8 cellular contexts compared by ENCODE assay signal in genomic region chr12:12713932-12714275, GRCh38. TPM values are rescaled to one million over a fixed set of nuclear protein-coding genes. Genes with fewer than 3 reads are reported as not detected.
DNase-seq lines count a peak whose midpoint lies in the region; ATAC-seq and TF ChIP-seq lines count a peak whose summit lies in the region.

No MANE protein-coding gene starts in this region.

- H3K4me3 ChIP-seq in A673 (ENCODE audit: low read depth, low read length, poor library complexity, severe bottlenecking) (peak overlapping the region; percentile 23), HUES48 (ENCODE audit: low read depth, low read length) (peak overlapping the region; percentile 39)

- POLR2A ChIA-PET in A673 (lab: Charles Lee; ENCODE audit: low non-redundant PET) = no interaction called here

- H3K9me3 Mint-ChIP-seq in nephron = no peaks in the 10 kb centered on the region

- no peak overlapping the region for H3K9ac ChIP-seq in HUES48 (ENCODE audit: low read depth, low read length)

- H3K27ac Mint-ChIP-seq in nephron = peak overlapping the region; percentile 81 to 89 (median 81)

- DNase-seq in A673 (ENCODE audit: low spot score) = no peak
- DNase-seq in caudate nucleus (lab: John Stamatoyannopoulos, UW) = no peak
- DNase-seq in NCI-H774 (lab: John Stamatoyannopoulos, UW) = no peak
- DNase-seq in T1000 (lab: John Stamatoyannopoulos, UW) = no peak
- no peak for DNase-seq in sciatic nerve (ENCODE audit: low spot score)

- H3K27ac ChIP-seq in A673 (ENCODE audit: low read depth, low read length, poor library complexity, severe bottlenecking) (peak overlapping the region; percentile 28), HUES48 (ENCODE audit: low read depth, low read length) (no peak overlapping the region), caudate nucleus (ENCODE audit: low read depth, low read length) (peak overlapping the region; percentile 99)

- intact Hi-C loops in A673 (cut with micrococcal nuclease; ENCODE audit: unreplicated experiment) = no loop called here
- intact Hi-C loops in sciatic nerve (cut with DNase I) = no loop called here

- ATAC-seq in GM21526 (IDR thresholded peaks at IDR 0.05; ENCODE audit: low FRiP score, unreplicated experiment) (no peak), sciatic nerve (no peak)

- H3K4me1 Mint-ChIP-seq in nephron = peaks cover 37% of the 10 kb centered on the region

- H3K4me1 ChIP-seq in A673 (ENCODE audit: insufficient read depth, low read length, poor library complexity, severe bottlenecking) = peaks cover 25% of the 10 kb centered on the region
- peaks cover 34% of the 10 kb centered on the region for H3K4me1 ChIP-seq in HUES48 (ENCODE audit: control insufficient read depth, insufficient read depth, low read length)

- peak overlapping the region; percentile 69 to 74 (median 69) for H3K4me3 Mint-ChIP-seq in nephron

- H3K27me3 Mint-ChIP-seq in nephron (ENCODE audit: low read depth) = peaks cover 37% of the 10 kb centered on the region

- TF ChIP-seq CTCF in A673 (conservative IDR thresholded peaks at IDR 0.05; ENCODE audit: low read depth, low read length) (no peak), nephron (IDR thresholded peaks at IDR 0.05; ENCODE audit: unreplicated experiment in 3 of 3) (no peak)

- BruUV-seq in A673 (replicated peaks; lab: Mats Ljungman, UMichigan) = no TSS peak

- peaks cover 6% of the 10 kb centered on the region for H3K36me3 Mint-ChIP-seq in nephron (ENCODE audit: low read depth)

- CTCF ChIA-PET in A673 (lab: Charles Lee) = no interaction called here

- H3K27me3 ChIP-seq in A673 (replicated peaks; ENCODE audit: insufficient read depth, low read depth, low read length, poor library complexity) (no peaks in the 10 kb centered on the region), HUES48 (ENCODE audit: control insufficient read depth, insufficient read depth, low read length) (peaks cover 22% of the 10 kb centered on the region)

- no peaks in the 10 kb centered on the region for H3K9me3 ChIP-seq in A673 (ENCODE audit: low read depth, low read length, poor library complexity, severe bottlenecking)
- H3K9me3 ChIP-seq in HUES48 (ENCODE audit: control insufficient read depth, insufficient read depth, low read length) = no peaks in the 10 kb centered on the region

- H3K36me3 ChIP-seq in A673 (ENCODE audit: insufficient read depth, low read length, poor library complexity, severe bottlenecking) (peaks cover 3% of the 10 kb centered on the region), HUES48 (ENCODE audit: control insufficient read depth, insufficient read depth, low read length) (peaks cover 2% of the 10 kb centered on the region)

RNA-seq across cellular contexts. Expression of gene CDKN1B, which starts 3.3 kb away (rescaled TPM):
- total RNA-seq in A673 (2021) = 38.7 and 42.7 TPM in 2 replicates
- total RNA-seq in sciatic nerve = 110 TPM

RNA-seq across cellular contexts. Expression of gene GPR19, which starts 17.9 kb away (rescaled TPM):
- total RNA-seq in A673 (2021) (3.0 and 3.2 TPM in 2 replicates), sciatic nerve (0.62 TPM)
